In the genomic region with DNA sequence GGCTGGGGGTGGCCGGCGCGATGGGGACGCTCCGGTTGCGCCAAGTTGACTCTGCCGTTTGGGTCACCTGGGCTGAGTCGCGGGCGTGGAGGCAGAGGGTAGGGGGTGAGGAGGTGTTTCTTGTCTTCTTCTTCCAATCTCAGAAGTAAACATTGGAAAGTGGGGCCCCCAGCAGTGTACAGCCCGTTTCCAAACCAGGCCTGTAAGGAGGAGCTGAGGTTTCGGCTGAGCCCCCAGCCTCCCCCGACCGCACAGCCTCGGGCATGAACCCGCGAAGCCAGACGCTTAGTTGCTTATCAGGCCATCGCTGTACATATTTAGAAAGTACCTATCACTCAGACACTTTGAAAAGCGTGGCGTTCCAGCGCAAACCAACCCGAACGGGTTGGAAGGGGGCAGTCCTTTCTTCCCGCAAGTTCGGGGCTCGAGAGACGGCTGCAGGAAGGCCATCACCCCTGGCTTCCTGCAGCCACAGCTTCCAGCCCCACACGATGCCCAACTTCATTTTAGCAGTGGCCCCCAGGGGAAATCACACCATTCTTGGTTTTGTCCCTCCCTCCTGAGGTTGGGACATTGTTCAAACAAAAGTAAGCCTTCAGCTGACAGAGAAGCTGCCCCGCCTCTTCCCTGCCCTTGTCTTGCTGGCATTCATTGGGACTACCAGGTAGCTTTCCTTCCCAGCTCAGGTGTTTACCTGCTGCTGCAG, we compare ENCODE assay signal across 8 cellular contexts.
A peak's percentile ranks its signal among the peaks of the same experiment; 100 is the strongest.
DNase-seq lines count a peak whose midpoint lies in the region; ATAC-seq and FAIRE-seq lines count a peak whose summit lies in the region.

No MANE protein-coding gene starts in this region.

- CTCF ChIA-PET in activated CD4-positive, alpha-beta T cell treated with anti-CD3 and anti-CD28 coated beads, Interleukin-2, amount 10 ng/mL, durations not matched to agents 7 days and 5 days (lab: Charles Lee), result interaction anchor here (0.8 to 1.3 kb wide), 5 partner anchors 9 to 161 kb away, joined by 3 to 4 read pairs (median 3); no protein-coding TSS in a partner anchor

- no peak overlapping the region for H3K27ac Mint-ChIP-seq in activated CD4-positive, alpha-beta T cell treated with anti-CD3 and anti-CD28 coated beads, Interleukin-2, amount 10 ng/mL, durations not matched to agents 7 days and 5 days

- H4K8ac ChIP-seq in neuronal stem cell (ENCODE audit: low read depth, low read length), result no peak overlapping the region

- no peak for FAIRE-seq in frontal cortex (lab: Jason Lieb, UNC)

- no peak overlapping the region for H3K4ac ChIP-seq in neuronal stem cell (ENCODE audit: low read length)

- H3K9me3 Mint-ChIP-seq in activated CD4-positive, alpha-beta T cell treated with anti-CD3 and anti-CD28 coated beads, Interleukin-2, amount 10 ng/mL, durations not matched to agents 7 days and 5 days, result no peaks in the 10 kb centered on the region

- H3K23ac ChIP-seq in neuronal stem cell (ENCODE audit: low read depth, low read length, poor library complexity), result no peak overlapping the region

- H3K9me3 ChIP-seq in esophagus (ENCODE audit: control insufficient read depth in 2 of 2, insufficient read depth in 1 of 2, low read depth in 1 of 2, low read length in 1 of 2), result no peaks in the 10 kb centered on the region
- H3K9me3 ChIP-seq in neuronal stem cell (replicated peaks in 1 of 2; ENCODE audit: control insufficient read depth in 2 of 2, insufficient read depth in 1 of 2, low read depth in 1 of 2, low read length in 2 of 2), result peaks cover 0 to 8% of the 10 kb centered on the region in 2 donors

- H2BK15ac ChIP-seq in neuronal stem cell (ENCODE audit: low read length), result peak overlapping the region; percentile 60

- H3K4me1 ChIP-seq in esophagus (ENCODE audit: control insufficient read depth in 2 of 2, insufficient read depth in 2 of 2, low read length in 1 of 2) (peaks cover 8 to 9% of the 10 kb centered on the region in 2 donors), neuronal stem cell (ENCODE audit: control insufficient read depth in 2 of 2, insufficient read depth in 1 of 2, low read depth in 1 of 2, low read length in 2 of 2) (peaks cover 14 to 19% of the 10 kb centered on the region in 2 donors)

- no peak overlapping the region for H2AFZ ChIP-seq in neuronal stem cell (ENCODE audit: low read length)

- DNase-seq in DMS153 (lab: John Stamatoyannopoulos, UW), result peak; percentile 15
- peak; percentile 18 for DNase-seq in activated CD4-positive, alpha-beta T cell treated with anti-CD3 and anti-CD28 coated beads, Interleukin-2, amount 10 ng/mL, durations not matched to agents 7 days and 5 days
- DNase-seq in neuronal stem cell (ENCODE audit: low spot score), result no peak
- DNase-seq in superior temporal gyrus (ENCODE audit: extremely low spot score), result no peak
- DNase-seq in CD1c-positive myeloid dendritic cell (ENCODE audit: extremely low spot score), result no peak
- DNase-seq in frontal cortex (ENCODE audit: low spot score in 2 of 2), result no peak

- H3K4me3 ChIP-seq in esophagus (ENCODE audit: low read depth in 1 of 2, low read length in 2 of 2) (peak overlapping the region; percentile 21 to 36), neuronal stem cell (ENCODE audit: low read length in 2 of 2) (no peak overlapping the region)

- WGBS in esophagus, 2 donors, result 30 to 36% methylated on average over 30 of the region's 30 CpGs
- no CpG with 5 or more reads among the region's 30 CpGs for WGBS in neuronal stem cell (ENCODE audit: extremely low coverage in 2 of 2, insufficient read length in 2 of 2, insufficient replicate concordance in 1 of 2), 2 donors

- no peaks in the 10 kb centered on the region for H3K36me3 Mint-ChIP-seq in activated CD4-positive, alpha-beta T cell treated with anti-CD3 and anti-CD28 coated beads, Interleukin-2, amount 10 ng/mL, durations not matched to agents 7 days and 5 days (ENCODE audit: low read depth)

- peak overlapping the region; percentile 76 for H4K91ac ChIP-seq in neuronal stem cell (ENCODE audit: low read depth, low read length, poor library complexity)

- H2BK120ac ChIP-seq in neuronal stem cell (ENCODE audit: low read depth, low read length), result peak overlapping the region; percentile 13

- peak overlapping the region; percentile 61 for H3K14ac ChIP-seq in neuronal stem cell (ENCODE audit: low read length)

- peaks cover 15% of the 10 kb centered on the region for H3K27me3 Mint-ChIP-seq in activated CD4-positive, alpha-beta T cell treated with anti-CD3 and anti-CD28 coated beads, Interleukin-2, amount 10 ng/mL, durations not matched to agents 7 days and 5 days

- POLR2A ChIA-PET in activated CD4-positive, alpha-beta T cell treated with anti-CD3 and anti-CD28 coated beads, Interleukin-2, amount 10 ng/mL, durations not matched to agents 7 days and 5 days (lab: Charles Lee), result no interaction called here

- H3K4me3 Mint-ChIP-seq in activated CD4-positive, alpha-beta T cell treated with anti-CD3 and anti-CD28 coated beads, Interleukin-2, amount 10 ng/mL, durations not matched to agents 7 days and 5 days, result peak overlapping the region; percentile 19

- H2BK12ac ChIP-seq in neuronal stem cell (ENCODE audit: low read length), result peak overlapping the region; percentile 1

- peak overlapping the region; percentile 69 for H2BK5ac ChIP-seq in neuronal stem cell (ENCODE audit: low read length)

- no peaks in the 10 kb centered on the region for H3K79me1 ChIP-seq in neuronal stem cell (ENCODE audit: low read depth, low read length)

- H3K18ac ChIP-seq in neuronal stem cell (ENCODE audit: low read length), result peak overlapping the region; percentile 96

- peaks cover 18% of the 10 kb centered on the region for H3K4me1 Mint-ChIP-seq in activated CD4-positive, alpha-beta T cell treated with anti-CD3 and anti-CD28 coated beads, Interleukin-2, amount 10 ng/mL, durations not matched to agents 7 days and 5 days

- H3K27me3 ChIP-seq in esophagus (ENCODE audit: control insufficient read depth in 1 of 2, insufficient read depth in 2 of 2, low read length in 2 of 2) (no peaks in the 10 kb centered on the region), neuronal stem cell (ENCODE audit: control insufficient read depth in 3 of 3, insufficient read depth in 3 of 3, low read depth in 1 of 3, low read length in 3 of 3) (no peaks in the 10 kb centered on the region)

- H3K9ac ChIP-seq in neuronal stem cell (ENCODE audit: low read depth, low read length, poor library complexity), result peak overlapping the region; percentile 36

- peak overlapping the region; percentile 84 to 93 for H3K27ac ChIP-seq in esophagus (ENCODE audit: low read depth in 2 of 2, low read length in 1 of 2)
- H3K27ac ChIP-seq in neuronal stem cell (replicated peaks; ENCODE audit: low read length), result peak overlapping the region; percentile 18

- peak overlapping the region; percentile 87 for H2AK5ac ChIP-seq in neuronal stem cell (ENCODE audit: low read depth, low read length)

- H3K36me3 ChIP-seq in esophagus (ENCODE audit: control insufficient read depth in 2 of 2, insufficient read depth in 2 of 2, low read length in 1 of 2) (no peaks in the 10 kb centered on the region), neuronal stem cell (replicated peaks in 1 of 2; ENCODE audit: control insufficient read depth in 2 of 2, insufficient read depth in 2 of 2, low read length in 2 of 2) (no peaks in the 10 kb centered on the region)

- peak overlapping the region; percentile 48 for H3K4me2 ChIP-seq in neuronal stem cell (ENCODE audit: insufficient read depth, low read length, poor library complexity, severe bottlenecking)

- ATAC-seq in HG03469 (IDR thresholded peaks at IDR 0.05; ENCODE audit: unreplicated experiment), result no peak

Comparison
In these comparisons a context has a peak if more than half of its experiments do, and no peak if none do; other contexts are left out.
1. DNase-seq: peak in DMS153 (single experiment) and activated CD4-positive, alpha-beta T cell treated with anti-CD3 and anti-CD28 coated beads, Interleukin-2, amount 10 ng/mL, durations not matched to agents 7 days and 5 days (single experiment); none in neuronal stem cell (single experiment), superior temporal gyrus (single experiment), CD1c-positive myeloid dendritic cell (single experiment) and frontal cortex (0 of 2).
2. H3K4me3 ChIP-seq: peak in esophagus (2 of 2); none in neuronal stem cell (0 of 2).